ENCODE assay signal across 11 cellular contexts in genomic region chr10:61923210-61924024, GRCh38. TPM values are rescaled to one million over a fixed set of nuclear protein-coding genes. Genes with fewer than 3 reads are reported as not detected.
A peak's percentile ranks its signal among the peaks of the same experiment; 100 is the strongest.
DNase-seq lines count a peak whose midpoint lies in the region; ATAC-seq and TF ChIP-seq lines count a peak whose summit lies in the region.
"Had no signal": no experiment of that assay in that cellular context is flagged by ENCODE, and none has a peak within 500 bp of the region (broad histone marks: within the 10 kb centered on the region; RNA-seq: fewer than 3 reads in every experiment).

No MANE protein-coding gene starts in this region.

- 67% methylated on average over 6 of the region's 6 CpGs for WGBS in esophagus muscularis mucosa

- H3K27ac ChIP-seq in angular gyrus (ENCODE audit: low read depth, low read length) = peak overlapping the region; percentile 52
- H3K27ac ChIP-seq in esophagus muscularis mucosa (replicated peaks in 1 of 4) = no peak overlapping the region

- H3K9me3 ChIP-seq in esophagus muscularis mucosa = no peaks in the 10 kb centered on the region

- no peak overlapping the region for H3K4me3 Mint-ChIP-seq in stimulated activated naive CD8-positive, alpha-beta T cell treated with anti-CD3 and anti-CD28 coated beads, Interleukin-15, Interleukin-2, amounts not matched to agents 100 ng/mL and 50 ng/mL, for 24 hours

- no peaks in the 10 kb centered on the region for H3K27me3 ChIP-seq in esophagus muscularis mucosa

- no peak for TF ChIP-seq CTCF in esophagus muscularis mucosa (IDR thresholded peaks at IDR 0.05)

- TF ChIP-seq POLR2A in esophagus muscularis mucosa (IDR thresholded peaks at IDR 0.05; ENCODE audit: low read depth) = no peak

- no peaks in the 10 kb centered on the region for H3K36me3 ChIP-seq in esophagus muscularis mucosa

- H3K4me1 Mint-ChIP-seq in stimulated activated naive CD8-positive, alpha-beta T cell treated with anti-CD3 and anti-CD28 coated beads, Interleukin-15, Interleukin-2, amounts not matched to agents 100 ng/mL and 50 ng/mL, for 24 hours (ENCODE audit: low read depth) = peaks cover 42% of the 10 kb centered on the region

- DNase-seq in stimulated activated naive CD8-positive, alpha-beta T cell treated with anti-CD3 and anti-CD28 coated beads, Interleukin-15, Interleukin-2, amounts not matched to agents 100 U/mL and 50 U/mL, for 24 hours = no peak
- no peak for DNase-seq in left lobe of liver (ENCODE audit: low spot score)
- DNase-seq in esophagus muscularis mucosa (ENCODE audit: extremely low spot score) = no peak
- DNase-seq in NCI-H2107 (lab: John Stamatoyannopoulos, UW) = no peak
- DNase-seq: Calu3, NCI-H1694, SHP77 had no signal

- ATAC-seq in stimulated activated naive CD8-positive, alpha-beta T cell treated with anti-CD3 and anti-CD28 coated beads, Interleukin-15, Interleukin-2, amounts not matched to agents 100 U/mL and 50 U/mL, for 24 hours = no peak
- ATAC-seq in left lobe of liver (peak; percentile 73), GM18861 (IDR thresholded peaks at IDR 0.05; ENCODE audit: unreplicated experiment) (no peak), GM21786 (IDR thresholded peaks at IDR 0.05; ENCODE audit: unreplicated experiment) (no peak)

- no peaks in the 10 kb centered on the region for H3K27me3 Mint-ChIP-seq in stimulated activated naive CD8-positive, alpha-beta T cell treated with anti-CD3 and anti-CD28 coated beads, Interleukin-15, Interleukin-2, amounts not matched to agents 100 ng/mL and 50 ng/mL, for 24 hours

- H3K4me1 ChIP-seq in esophagus muscularis mucosa = peaks cover 0 to 39% (median 32%) of the 10 kb centered on the region in 4 donors

- TF ChIP-seq EP300 in esophagus muscularis mucosa (IDR thresholded peaks at IDR 0.05) = no peak

- intact Hi-C loops in esophagus muscularis mucosa (cut with DNase I) = no loop called here

- peaks cover 78% of the 10 kb centered on the region for H3K36me3 Mint-ChIP-seq in stimulated activated naive CD8-positive, alpha-beta T cell treated with anti-CD3 and anti-CD28 coated beads, Interleukin-15, Interleukin-2, amounts not matched to agents 100 ng/mL and 50 ng/mL, for 24 hours (ENCODE audit: low read depth)

- no peak overlapping the region for H3K4me3 ChIP-seq in esophagus muscularis mucosa

- no peaks in the 10 kb centered on the region for H3K9me3 Mint-ChIP-seq in stimulated activated naive CD8-positive, alpha-beta T cell treated with anti-CD3 and anti-CD28 coated beads, Interleukin-15, Interleukin-2, amounts not matched to agents 100 ng/mL and 50 ng/mL, for 24 hours

- H3K27ac Mint-ChIP-seq in stimulated activated naive CD8-positive, alpha-beta T cell treated with anti-CD3 and anti-CD28 coated beads, Interleukin-15, Interleukin-2, amounts not matched to agents 100 ng/mL and 50 ng/mL, for 24 hours = peak overlapping the region; percentile 32

RNA-seq across cellular contexts. Expression of gene ARID5B, which starts 21.9 kb away (rescaled TPM):
- total RNA-seq in left lobe of liver (3.8 TPM), esophagus muscularis mucosa (100 to 1,000 TPM in 1 of 4 donors, 10 to 100 TPM in 3; 33.6 to 150 (median 64.9) TPM)
